Comparison of ENCODE assay signal across 8 cellular contexts in genomic region chr2:189581354-189582139, GRCh38. TPM values are rescaled to one million over a fixed set of nuclear protein-coding genes. Genes with fewer than 3 reads are reported as not detected.
DNase-seq lines count a peak whose midpoint lies in the region; FAIRE-seq and TF ChIP-seq lines count a peak whose summit lies in the region.

No MANE protein-coding gene starts in this region.

- no peaks in the 10 kb centered on the region for H3K36me3 Mint-ChIP-seq in activated naive CD8-positive, alpha-beta T cell treated with anti-CD3 and anti-CD28 coated beads for 36 hours

- peaks cover 0 to 2% (median 0%) of the 10 kb centered on the region in 3 donors for H3K36me3 ChIP-seq in skeletal muscle tissue (ENCODE audit: control insufficient read depth in 3 of 3, insufficient read depth in 3 of 3, low read length in 3 of 3)

- H3K4me3 Mint-ChIP-seq in activated naive CD8-positive, alpha-beta T cell treated with anti-CD3 and anti-CD28 coated beads for 36 hours, result peak overlapping the region; percentile 67

- H3K4me3 ChIP-seq in skeletal muscle tissue (ENCODE audit: low read length in 3 of 3), result peak overlapping the region; percentile 68 to 79 (median 78)

- peak overlapping the region; percentile 84 to 91 (median 84) for H3K9ac ChIP-seq in skeletal muscle tissue (ENCODE audit: low read depth in 1 of 3, low read length in 3 of 3)

- H3K27ac ChIP-seq in skeletal muscle tissue (ENCODE audit: low read depth, low read length), result peak overlapping the region; percentile 84

- peaks cover 21 to 23% (median 23%) of the 10 kb centered on the region in 3 donors for H3K4me1 ChIP-seq in skeletal muscle tissue (ENCODE audit: control insufficient read depth in 3 of 3, insufficient read depth in 3 of 3, low read length in 3 of 3)

- no peaks in the 10 kb centered on the region for H3K27me3 ChIP-seq in skeletal muscle tissue (ENCODE audit: control insufficient read depth in 3 of 3, insufficient read depth in 3 of 3, low read length in 3 of 3)

- peaks cover 19% of the 10 kb centered on the region for H3K27me3 Mint-ChIP-seq in activated naive CD8-positive, alpha-beta T cell treated with anti-CD3 and anti-CD28 coated beads for 36 hours

- peak; percentile 48 for FAIRE-seq in HTR-8/SVneo (lab: Jason Lieb, UNC)

- DNase-seq in DMS53 treated with DMSO at 0.1 percent for 48 hours (lab: John Stamatoyannopoulos, UW; ENCODE audit: unreplicated experiment) (peak; percentile 42), HTR-8/SVneo (ENCODE audit: insufficient read length, low spot score) (peak; percentile 8), iPS DF 19.7 (ENCODE audit: low read depth, low spot score) (peak; percentile 61), GM10266 (ENCODE audit: extremely low spot score) (no peak), NCI-H524 treated with DMSO at 0.1 percent for 48 hours (lab: John Stamatoyannopoulos, UW) (no peak), UCSD-AML1 (lab: John Stamatoyannopoulos, UW; ENCODE audit: unreplicated experiment) (no peak)
- no peak for DNase-seq in activated naive CD8-positive, alpha-beta T cell treated with anti-CD3 and anti-CD28 coated beads for 36 hours

- peaks cover 13% of the 10 kb centered on the region for H3K4me1 Mint-ChIP-seq in activated naive CD8-positive, alpha-beta T cell treated with anti-CD3 and anti-CD28 coated beads for 36 hours

- H3K9me3 Mint-ChIP-seq in activated naive CD8-positive, alpha-beta T cell treated with anti-CD3 and anti-CD28 coated beads for 36 hours, result no peaks in the 10 kb centered on the region

- no peak for TF ChIP-seq CTCF in GM10266 (IDR thresholded peaks at IDR 0.05; ENCODE audit: control insufficient read depth, insufficient read depth, low read depth, missing control alignments)

- H3K27ac Mint-ChIP-seq in activated naive CD8-positive, alpha-beta T cell treated with anti-CD3 and anti-CD28 coated beads for 36 hours, result no peak overlapping the region

- H3K9me3 ChIP-seq in skeletal muscle tissue (ENCODE audit: control insufficient read depth in 3 of 3, low read length in 3 of 3), result no peaks in the 10 kb centered on the region

RNA-seq across cellular contexts. Expression of gene SLC40A1, which starts 1.0 kb away (rescaled TPM):
- total RNA-seq in activated naive CD8-positive, alpha-beta T cell treated with anti-CD3 and anti-CD28 coated beads for 36 hours, result 1 to 10 TPM; 3.0 to 3.5 TPM
- total RNA-seq in skeletal muscle tissue, result 97.6 TPM

Comparison
In these comparisons a context has a peak if more than half of its experiments do, and no peak if none do; other contexts are left out.
1. DNase-seq: peak in DMS53 treated with DMSO at 0.1 percent for 48 hours (single experiment), HTR-8/SVneo (single experiment) and iPS DF 19.7 (single experiment); none in activated naive CD8-positive, alpha-beta T cell treated with anti-CD3 and anti-CD28 coated beads for 36 hours (single experiment), GM10266 (single experiment), NCI-H524 treated with DMSO at 0.1 percent for 48 hours (single experiment) and UCSD-AML1 (single experiment).
2. RNA of gene SLC40A1, which starts 1.0 kb away (total RNA-seq): 97.6 TPM in skeletal muscle tissue (single experiment); 3.0 to 3.5 TPM in activated naive CD8-positive, alpha-beta T cell treated with anti-CD3 and anti-CD28 coated beads for 36 hours; every median in the first group is over 10 times any median in the second.